In genomic region chr17:79812206-79812968, GRCh38 we compare ENCODE assay signal across 9 cellular contexts. TPM values are rescaled to one million over a fixed set of nuclear protein-coding genes. Genes with fewer than 3 reads are reported as not detected.
DNase-seq lines count a peak whose midpoint lies in the region; TF ChIP-seq lines count a peak whose summit lies in the region.
"Had no signal": no experiment of that assay in that cellular context is flagged by ENCODE, and none has a peak within 500 bp of the region (broad histone marks: within the 10 kb centered on the region; RNA-seq: fewer than 3 reads in every experiment).

No MANE protein-coding gene starts in this region.

- no peaks in the 10 kb centered on the region for H3K36me3 ChIP-seq in trophoblast cell (ENCODE audit: control insufficient read depth in 1 of 2, insufficient read depth in 2 of 2, low read length in 2 of 2)
- H3K36me3 ChIP-seq in prostate gland, result no peaks in the 10 kb centered on the region

- peak overlapping the region; percentile 54 for H3K4me2 ChIP-seq in trophoblast cell (ENCODE audit: low read length)

- TF ChIP-seq POLR2A in prostate gland (IDR thresholded peaks at IDR 0.05), result no peak

- H2BK12ac ChIP-seq in trophoblast cell (ENCODE audit: low read length), result no peak overlapping the region

- H3K14ac ChIP-seq in trophoblast cell (ENCODE audit: low read length), result no peak overlapping the region

- intact Hi-C loops in prostate gland (cut with DNase I), result no loop called here

- TF ChIP-seq CTCF in prostate gland (IDR thresholded peaks at IDR 0.05), result no peak

- H3K27ac ChIP-seq in trophoblast cell (ENCODE audit: low read depth, low read length), result no peak overlapping the region
- H3K27ac ChIP-seq in prostate gland, result peak overlapping the region in 1 of 2 donors; percentile 77

- no peak overlapping the region for H4K91ac ChIP-seq in trophoblast cell (ENCODE audit: low read depth, low read length)

- no peak overlapping the region for H3K23ac ChIP-seq in trophoblast cell (ENCODE audit: low read length)

- H3K18ac ChIP-seq in trophoblast cell (ENCODE audit: low read length), result no peak overlapping the region

- no peak overlapping the region for H4K12ac ChIP-seq in trophoblast cell (ENCODE audit: low read depth, low read length)

- H2BK5ac ChIP-seq in trophoblast cell (ENCODE audit: low read depth, low read length, poor library complexity), result no peak overlapping the region

- peak; percentile 60 for DNase-seq in NCI-H146 (lab: John Stamatoyannopoulos, UW)
- DNase-seq in NCI-H146 treated with DMSO at 0.1 percent for 48 hours (lab: John Stamatoyannopoulos, UW; ENCODE audit: unreplicated experiment), result no peak
- peak; percentile 66 for DNase-seq in NCI-H69 (lab: John Stamatoyannopoulos, UW)
- DNase-seq in ecto neural progenitor cell (ENCODE audit: low spot score), result peak; percentile 70
- no peak for DNase-seq in trophoblast cell
- DNase-seq in stimulated activated naive CD4-positive, alpha-beta T cell treated with Interleukin-2 at 50 U/mL for 16 hours (lab: John Stamatoyannopoulos, UW), result no peak
- no peak for DNase-seq in prostate gland (ENCODE audit: low spot score)
- no peak for DNase-seq in NCI-H82 (lab: John Stamatoyannopoulos, UW)
- DNase-seq: NCI-H1105 had no signal

- H4K8ac ChIP-seq in trophoblast cell (ENCODE audit: low read depth, low read length), result no peak overlapping the region

- peaks cover 82% of the 10 kb centered on the region for H3K27me3 ChIP-seq in trophoblast cell (ENCODE audit: insufficient read depth, low read length)
- H3K27me3 ChIP-seq in prostate gland (replicated peaks; ENCODE audit: insufficient read depth), result peaks cover 6% of the 10 kb centered on the region

- H3K4ac ChIP-seq in trophoblast cell (ENCODE audit: low read depth, low read length), result no peak overlapping the region

- H3K4me1 ChIP-seq in trophoblast cell (ENCODE audit: control insufficient read depth in 1 of 2, insufficient read depth in 2 of 2, low read length in 2 of 2) (peaks cover 21 to 37% of the 10 kb centered on the region in 2 experiments), prostate gland (replicated peaks) (peaks cover 36% of the 10 kb centered on the region)

- WGBS in trophoblast cell (ENCODE audit: extremely low coverage, insufficient coverage, insufficient read length), result no CpG with 5 or more reads among the region's 53 CpGs
- WGBS in prostate gland, result 14% methylated on average over 53 of the region's 53 CpGs

- peaks cover 12% of the 10 kb centered on the region for H3K79me1 ChIP-seq in trophoblast cell (ENCODE audit: low read length)

- H2AFZ ChIP-seq in trophoblast cell (ENCODE audit: insufficient read depth, low read length, poor library complexity), result no peak overlapping the region

- peaks cover 6% of the 10 kb centered on the region for H3K9me3 ChIP-seq in trophoblast cell (ENCODE audit: insufficient read depth, low read depth, low read length)
- H3K9me3 ChIP-seq in prostate gland, result no peaks in the 10 kb centered on the region

- no peak overlapping the region for H2BK120ac ChIP-seq in trophoblast cell (ENCODE audit: insufficient read depth, low read length, poor library complexity)

- H3K79me2 ChIP-seq in trophoblast cell (ENCODE audit: control insufficient read depth, insufficient read depth, low read length, poor library complexity), result peaks cover 2% of the 10 kb centered on the region

- no peak overlapping the region for H3K9ac ChIP-seq in trophoblast cell (ENCODE audit: low read length)

- no peak overlapping the region for H2AK5ac ChIP-seq in trophoblast cell (ENCODE audit: low read length)

- H3K4me3 ChIP-seq in trophoblast cell (ENCODE audit: low read depth, low read length) (no peak overlapping the region), prostate gland (peak overlapping the region in 1 of 2 donors; percentile 35)

RNA-seq across cellular contexts. Expression of gene CBX8, which starts 15.5 kb away (rescaled TPM):
- 1.2 and 1.5 TPM in 2 replicates for polyA plus RNA-seq in trophoblast cell (2013)
- 1 to 10 TPM; 4.7 to 4.8 TPM for total RNA-seq in prostate gland

RNA-seq across cellular contexts. Expression of gene CBX4, which starts 26.9 kb away (rescaled TPM):
- polyA plus RNA-seq in trophoblast cell (2013), result 17.8 and 20.5 TPM in 2 replicates
- 10 to 100 TPM; 28.0 to 28.5 TPM for total RNA-seq in prostate gland

RNA-seq across cellular contexts. Expression of gene CBX2, which starts 34.4 kb away (rescaled TPM):
- polyA plus RNA-seq in trophoblast cell (2013), result 11.0 and 11.7 TPM in 2 replicates
- total RNA-seq in prostate gland, result 10 to 100 TPM in 1 of 2 donors, 1 to 10 TPM in 1; 2.0 to 17.0 TPM

Comparison
In these comparisons a context has a peak if more than half of its experiments do, and no peak if none do; other contexts are left out.
1. DNase-seq: peak in NCI-H146 (single experiment), NCI-H69 (single experiment) and ecto neural progenitor cell (single experiment); none in NCI-H146 treated with DMSO at 0.1 percent for 48 hours (single experiment), trophoblast cell (0 of 2), stimulated activated naive CD4-positive, alpha-beta T cell treated with Interleukin-2 at 50 U/mL for 16 hours (single experiment), prostate gland (single experiment) and NCI-H82 (single experiment).